In genomic region chr7:80088705-80089104, GRCh38 we compare ENCODE assay signal across 22 cellular contexts. TPM values are rescaled to one million over a fixed set of nuclear protein-coding genes. Genes with fewer than 3 reads are reported as not detected.
DNase-seq lines count a peak whose midpoint lies in the region; ATAC-seq and TF ChIP-seq lines count a peak whose summit lies in the region.
"Had no signal": no experiment of that assay in that cellular context is flagged by ENCODE, and none has a peak within 500 bp of the region (broad histone marks: within the 10 kb centered on the region; RNA-seq: fewer than 3 reads in every experiment).

No MANE protein-coding gene starts in this region.

- H3K9ac ChIP-seq in colonic mucosa (ENCODE audit: low read depth in 2 of 2, low read length in 2 of 2) = no peak overlapping the region

- H3K27ac ChIP-seq in brain microvascular endothelial cell (no peak overlapping the region), colonic mucosa (no peak overlapping the region)
- H3K27ac ChIP-seq: lower lobe of right lung, psoas muscle had no signal

- in situ Hi-C loops in brain microvascular endothelial cell (cut with HindIII; ENCODE audit: low pct_ligation_motif_present, low sequenced_read_pairs) = no loop called here

- peak; percentile 92 for DNase-seq in NCI-H526 treated with DMSO at 0.1 percent for 48 hours (lab: John Stamatoyannopoulos, UW)
- peak; percentile 42 for DNase-seq in astrocyte of the hippocampus (ENCODE audit: low read depth, low spot score)
- no peak for DNase-seq in mesothelial cell of epicardium (ENCODE audit: low spot score in 2 of 2, unreplicated experiment in 2 of 2)
- no peak for DNase-seq in stimulated activated CD4-positive, alpha-beta T cell treated with anti-CD3 and anti-CD28 coated beads, Interleukin-1b, Interleukin-23, amount 100 ng/mL, for 48 hours
- DNase-seq in NK-92 (lab: John Stamatoyannopoulos, UW; ENCODE audit: unreplicated experiment) = no peak
- DNase-seq in brain microvascular endothelial cell = no peak
- DNase-seq in colonic mucosa = no peak
- DNase-seq: activated CD4-positive, alpha-beta T cell treated with anti-CD3 and anti-CD28 coated beads for 1 hour; activated CD8-positive, alpha-beta memory T cell treated with anti-CD3 and anti-CD28 coated beads, Interleukin-2, amount 50 U/mL, for 48 hours; activated naive CD4-positive, alpha-beta T cell treated with Interleukin-2 at 50 U/mL for 16 hours; COR-L47; effector CD4-positive, alpha-beta T cell; foreskin melanocyte; GF-D8; Karpas-422; lower lobe of right lung; naive thymus-derived CD8-positive, alpha-beta T cell; NCI-H187; NCI-H510A; psoas muscle had no signal

- H3K27me3 ChIP-seq in brain microvascular endothelial cell (replicated peaks) (no peaks in the 10 kb centered on the region), colonic mucosa (no peaks in the 10 kb centered on the region)

- no peaks in the 10 kb centered on the region for H3K9me3 Mint-ChIP-seq in mesothelial cell of epicardium
- H3K9me3 Mint-ChIP-seq: naive thymus-derived CD8-positive, alpha-beta T cell; T-helper 1 cell treated with Interleukin-12 subunit alpha and Interleukin-12 subunit beta and Interleukin-4 antibody, amounts not matched to agents 30 μg/mL and 1 μg/mL, for 36 hours had no signal

- H3K27ac Mint-ChIP-seq in mesothelial cell of epicardium = peak overlapping the region; percentile 39
- H3K27ac Mint-ChIP-seq: T-helper 1 cell treated with Interleukin-12 subunit alpha and Interleukin-12 subunit beta and Interleukin-4 antibody, amounts not matched to agents 30 μg/mL and 1 μg/mL, for 36 hours had no signal

- H3K36me3 Mint-ChIP-seq in mesothelial cell of epicardium = peaks cover 2% of the 10 kb centered on the region
- H3K36me3 Mint-ChIP-seq: naive thymus-derived CD8-positive, alpha-beta T cell had no signal

- H3K36me3 ChIP-seq in brain microvascular endothelial cell (replicated peaks) (no peaks in the 10 kb centered on the region), colonic mucosa (no peaks in the 10 kb centered on the region)
- H3K36me3 ChIP-seq: lower lobe of right lung had no signal

- H3K4me3 ChIP-seq in brain microvascular endothelial cell (ENCODE audit: low read depth, low read length) (no peak overlapping the region), colonic mucosa (no peak overlapping the region)
- H3K4me3 ChIP-seq: lower lobe of right lung, psoas muscle had no signal

- peak; percentile 51 for ATAC-seq in GM19397 (IDR thresholded peaks at IDR 0.05; ENCODE audit: unreplicated experiment)
- ATAC-seq: naive thymus-derived CD8-positive, alpha-beta T cell; psoas muscle had no signal

- H3K9me3 ChIP-seq in colonic mucosa = no peaks in the 10 kb centered on the region
- H3K9me3 ChIP-seq: lower lobe of right lung, psoas muscle had no signal

- H3K4me1 ChIP-seq in colonic mucosa = peaks cover 4% of the 10 kb centered on the region

- TF ChIP-seq CTCF in mesothelial cell of epicardium (IDR thresholded peaks at IDR 0.05; ENCODE audit: unreplicated experiment) = no peak
- TF ChIP-seq CTCF in brain microvascular endothelial cell (IDR thresholded peaks at IDR 0.05; ENCODE audit: low read depth, low read length, missing control alignments) = no peak
- no peak for TF ChIP-seq CTCF in colonic mucosa (IDR thresholded peaks at IDR 0.05)

- no peak overlapping the region for H3K4me3 Mint-ChIP-seq in mesothelial cell of epicardium
- H3K4me3 Mint-ChIP-seq: naive thymus-derived CD8-positive, alpha-beta T cell; T-helper 1 cell treated with Interleukin-12 subunit alpha and Interleukin-12 subunit beta and Interleukin-4 antibody, amounts not matched to agents 30 μg/mL and 1 μg/mL, for 36 hours had no signal

- intact Hi-C loops in colonic mucosa (cut with DNase I) = no loop called here

- peaks cover 21% of the 10 kb centered on the region for H3K4me1 Mint-ChIP-seq in mesothelial cell of epicardium
- H3K4me1 Mint-ChIP-seq: naive thymus-derived CD8-positive, alpha-beta T cell had no signal

- no peaks in the 10 kb centered on the region for H3K27me3 Mint-ChIP-seq in mesothelial cell of epicardium (ENCODE audit: low read depth)

RNA-seq across cellular contexts. Expression of gene GNAI1, which starts 45.9 kb away (rescaled TPM):
- 50.0 to 61.1 TPM (median 54.4 TPM) in 3 replicates for total RNA-seq in mesothelial cell of epicardium
- 10 to 100 TPM; 13.3 to 27.1 TPM for total RNA-seq in colonic mucosa

Comparison
In these comparisons a context has a peak if more than half of its experiments do, and no peak if none do; other contexts are left out.
1. DNase-seq: peak in NCI-H526 treated with DMSO at 0.1 percent for 48 hours (single experiment) and astrocyte of the hippocampus (single experiment); none in mesothelial cell of epicardium (0 of 2), stimulated activated CD4-positive, alpha-beta T cell treated with anti-CD3 and anti-CD28 coated beads, Interleukin-1b, Interleukin-23, amount 100 ng/mL, for 48 hours (single experiment), NK-92 (single experiment), brain microvascular endothelial cell (single experiment) and colonic mucosa (single experiment).